In genomic region chr11:71213696-71214552, GRCh38 we compare ENCODE assay signal across 16 cellular contexts. TPM values are rescaled to one million over a fixed set of nuclear protein-coding genes. Genes with fewer than 3 reads are reported as not detected.
"Had no signal": no experiment of that assay in that cellular context is flagged by ENCODE, and none has a peak within 500 bp of the region (broad histone marks: within the 10 kb centered on the region; RNA-seq: fewer than 3 reads in every experiment).

No MANE protein-coding gene starts in this region.

- H3K27ac Mint-ChIP-seq: activated CD8-positive, alpha-beta T cell treated with anti-CD3 and anti-CD28 coated beads for 36 hours; activated naive CD4-positive, alpha-beta T cell treated with anti-CD3 and anti-CD28 coated beads, Interleukin-2, amount 50 U/mL, for 24 hours had no signal

- H3K4me3 ChIP-seq: smooth muscle cell, transverse colon had no signal

- FAIRE-seq: frontal cortex had no signal

- H3K27me3 ChIP-seq: transverse colon had no signal

- H3K9me3 ChIP-seq: transverse colon had no signal

- H3K4me1 Mint-ChIP-seq: activated naive CD4-positive, alpha-beta T cell treated with anti-CD3 and anti-CD28 coated beads, Interleukin-2, amount 50 U/mL, for 24 hours; central memory CD8-positive, alpha-beta T cell; naive B cell had no signal

- H3K36me3 ChIP-seq: transverse colon, WERI-Rb-1 had no signal

- H3K4me1 ChIP-seq: transverse colon had no signal

- ATAC-seq: activated CD8-positive, alpha-beta T cell treated with anti-CD3 and anti-CD28 coated beads for 36 hours; stimulated activated naive CD8-positive, alpha-beta T cell treated with anti-CD3 and anti-CD28 coated beads, Interleukin-15, Interleukin-2, amounts not matched to agents 100 U/mL and 50 U/mL, for 24 hours had no signal

- H3K27me3 Mint-ChIP-seq: activated naive CD4-positive, alpha-beta T cell treated with anti-CD3 and anti-CD28 coated beads, Interleukin-2, amount 50 U/mL, for 24 hours had no signal

- H3K36me3 Mint-ChIP-seq: activated naive CD4-positive, alpha-beta T cell treated with anti-CD3 and anti-CD28 coated beads, Interleukin-2, amount 50 U/mL, for 24 hours; brain; naive B cell had no signal

- DNase-seq: activated CD4-positive, alpha-beta T cell treated with anti-CD3 and anti-CD28 coated beads for 4 hours; activated CD8-positive, alpha-beta memory T cell treated with anti-CD3 and anti-CD28 coated beads, Interleukin-2, amount 50 U/mL, for 4 hours; activated CD8-positive, alpha-beta T cell treated with anti-CD3 and anti-CD28 coated beads for 36 hours; activated effector memory CD4-positive, alpha-beta T cell treated with anti-CD3 and anti-CD28 coated beads, Interleukin-2, amount 50 U/mL, for 16 hours; activated T-cell treated with anti-CD3 and anti-CD28 coated beads, Interleukin-2, amount 50 U/mL, for 48 hours; effector memory CD4-positive, alpha-beta T cell; naive B cell; stimulated activated naive CD8-positive, alpha-beta T cell treated with anti-CD3 and anti-CD28 coated beads, Interleukin-15, Interleukin-2, amounts not matched to agents 100 U/mL and 50 U/mL, for 24 hours; transverse colon; WERI-Rb-1 had no signal

- H3K9me3 Mint-ChIP-seq: activated CD8-positive, alpha-beta T cell treated with anti-CD3 and anti-CD28 coated beads for 36 hours; activated naive CD4-positive, alpha-beta T cell treated with anti-CD3 and anti-CD28 coated beads, Interleukin-2, amount 50 U/mL, for 24 hours; central memory CD8-positive, alpha-beta T cell had no signal

- H3K27ac ChIP-seq: transverse colon, WERI-Rb-1 had no signal

- H3K4me3 Mint-ChIP-seq: activated CD8-positive, alpha-beta T cell treated with anti-CD3 and anti-CD28 coated beads for 36 hours; activated naive CD4-positive, alpha-beta T cell treated with anti-CD3 and anti-CD28 coated beads, Interleukin-2, amount 50 U/mL, for 24 hours; brain; central memory CD8-positive, alpha-beta T cell; naive B cell had no signal

RNA-seq across cellular contexts. Expression of gene SHANK2, which starts 38.5 kb away (rescaled TPM):
- total RNA-seq: activated CD8-positive, alpha-beta T cell treated with anti-CD3 and anti-CD28 coated beads for 36 hours; T-helper 1 cell treated with Interleukin-12 subunit alpha and Interleukin-12 subunit beta and Interleukin-4 antibody, amounts not matched to agents 30 ng/mL and 1 ng/mL, for 36 hours had no signal
